ENCODE assay signal across 25 cellular contexts in the genomic region with DNA sequence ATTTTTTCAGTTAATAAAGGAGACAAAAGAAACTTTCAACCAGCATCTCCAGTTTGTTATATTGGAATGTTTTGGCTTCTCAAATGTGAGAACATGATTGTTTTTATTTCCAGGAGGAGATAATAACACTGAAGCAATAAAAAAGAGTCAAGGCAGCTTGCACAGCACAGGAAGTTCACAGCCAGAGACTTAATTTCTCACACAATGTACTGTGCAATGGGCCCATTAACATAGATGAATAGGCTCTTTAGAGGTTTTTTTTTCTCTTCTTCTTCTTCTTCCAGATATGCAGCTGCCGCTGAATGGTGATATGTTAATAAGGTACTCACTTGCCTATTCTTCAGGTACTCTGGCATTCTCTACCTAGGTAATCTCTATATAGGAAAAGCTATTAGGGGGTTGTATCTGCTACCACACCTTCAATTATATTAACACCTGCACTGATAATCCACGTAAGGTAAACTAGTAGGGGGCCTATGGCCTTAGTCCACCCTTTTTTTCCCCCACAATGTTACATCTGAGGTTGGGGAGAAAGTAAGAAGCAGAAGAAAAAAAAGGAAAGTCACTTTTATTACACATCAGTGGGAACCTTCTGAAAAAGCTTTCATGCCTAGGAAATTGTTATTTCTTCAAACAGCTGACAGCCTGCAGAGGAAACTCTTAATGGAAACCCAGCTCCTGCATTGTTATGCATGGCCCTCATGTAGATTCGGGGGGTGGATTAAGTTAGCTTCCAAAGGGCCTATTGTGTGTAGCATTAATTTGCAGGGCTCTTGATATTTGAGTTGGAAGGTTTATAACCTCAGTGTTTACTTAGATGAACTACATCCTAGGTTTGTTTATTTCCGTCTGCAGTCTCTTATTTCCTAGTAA.
DNase-seq lines count a peak whose midpoint lies in the region; ATAC-seq and TF ChIP-seq lines count a peak whose summit lies in the region.
"Had no signal": no experiment of that assay in that cellular context is flagged by ENCODE, and none has a peak within 500 bp of the region (broad histone marks: within the 10 kb centered on the region; RNA-seq: fewer than 3 reads in every experiment).

No MANE protein-coding gene starts in this region.

- no peak overlapping the region for H3K27ac Mint-ChIP-seq in T-cell
- H3K27ac Mint-ChIP-seq: activated CD8-positive, alpha-beta T cell treated with anti-CD3 and anti-CD28 coated beads, Interleukin-2, amount 10 ng/mL, durations not matched to agents 7 days and 5 days; CD4-positive, alpha-beta T cell; naive thymus-derived CD4-positive, alpha-beta T cell; stimulated activated naive CD8-positive, alpha-beta T cell treated with anti-CD3 and anti-CD28 coated beads, Interleukin-15, amount 100 ng/mL, for 72 hours had no signal

- no peak overlapping the region for H3K4me3 Mint-ChIP-seq in T-cell
- H3K4me3 Mint-ChIP-seq: activated CD8-positive, alpha-beta T cell treated with anti-CD3 and anti-CD28 coated beads, Interleukin-2, amount 10 ng/mL, durations not matched to agents 7 days and 5 days; CD4-positive, alpha-beta T cell; naive thymus-derived CD4-positive, alpha-beta T cell; stimulated activated naive CD8-positive, alpha-beta T cell treated with anti-CD3 and anti-CD28 coated beads, Interleukin-15, amount 100 ng/mL, for 72 hours had no signal

- H2AFZ ChIP-seq in Loucy (ENCODE audit: low read length): 0 out of 2 replicates have a peak overlapping the region, but pooled peaks have one; percentile 18

- CTCF ChIA-PET in T-cell (lab: Charles Lee): no interaction called here

- H3K36me3 ChIP-seq in H7 (replicated peaks; ENCODE audit: control insufficient read depth, insufficient read depth, low read length) (no peaks in the 10 kb centered on the region), Loucy (ENCODE audit: insufficient read depth, low read length) (no peaks in the 10 kb centered on the region), SJCRH30 (no peaks in the 10 kb centered on the region), iPS-20b (ENCODE audit: insufficient read depth, low read depth, low read length) (no peaks in the 10 kb centered on the region)
- H3K36me3 ChIP-seq: brain microvascular endothelial cell, esophagus muscularis mucosa, left lung, MG63, ovary, right atrium auricular region, tibial nerve had no signal

- H3K9me2 ChIP-seq in Loucy (replicated peaks; ENCODE audit: low read depth, low read length): no peaks in the 10 kb centered on the region

- H3K9me3 ChIP-seq in Loucy (ENCODE audit: insufficient read depth, low read depth, low read length): no peaks in the 10 kb centered on the region
- H3K9me3 ChIP-seq in SJCRH30 (replicated peaks): no peaks in the 10 kb centered on the region
- H3K9me3 ChIP-seq in iPS-20b (ENCODE audit: insufficient read depth, low read depth, low read length): no peaks in the 10 kb centered on the region
- H3K9me3 ChIP-seq: esophagus muscularis mucosa, left lung, MG63, ovary, right atrium auricular region, tibial nerve had no signal

- POLR2A ChIA-PET in T-cell (lab: Charles Lee): no interaction called here

- no peak overlapping the region for H3K4me2 ChIP-seq in Loucy (ENCODE audit: low read depth, low read length, poor library complexity, severe bottlenecking)

- peak; percentile 33 for DNase-seq in H7
- peak; percentile 42 to 72 for DNase-seq in SJCRH30
- DNase-seq in T-cell: no peak
- DNase-seq in GF-D8 (lab: John Stamatoyannopoulos, UW): no peak
- DNase-seq: activated CD4-positive, CD25-positive, alpha-beta regulatory T cell treated with anti-CD3 and anti-CD28 coated beads, Interleukin-2, amount 50 U/mL, for 72 hours; activated CD8-positive, alpha-beta T cell treated with anti-CD3 and anti-CD28 coated beads, Interleukin-2, amount 10 ng/mL, durations not matched to agents 7 days and 5 days; brain microvascular endothelial cell; CD4-positive, alpha-beta T cell; DMS 273 treated with DMSO at 0.1 percent for 48 hours; effector memory CD4-positive, alpha-beta T cell; left lung; MG63; naive thymus-derived CD4-positive, alpha-beta T cell; NCI-H524 treated with DMSO at 0.1 percent for 48 hours; OCI-M1; ovary; stimulated activated naive CD8-positive, alpha-beta T cell treated with anti-CD3 and anti-CD28 coated beads, Interleukin-15, amount 100 ng/mL, for 72 hours had no signal

- H3K27me3 ChIP-seq in H7 (ENCODE audit: control insufficient read depth, insufficient read depth, low read length) (no peaks in the 10 kb centered on the region), Loucy (ENCODE audit: insufficient read depth, low read length, poor library complexity, severe bottlenecking) (no peaks in the 10 kb centered on the region), SJCRH30 (no peaks in the 10 kb centered on the region), iPS-20b (ENCODE audit: insufficient read depth, low read length) (no peaks in the 10 kb centered on the region)
- H3K27me3 ChIP-seq: brain microvascular endothelial cell, esophagus muscularis mucosa, left lung, MG63, ovary, right atrium auricular region, tibial nerve had no signal

- no peaks in the 10 kb centered on the region for H3K4me1 ChIP-seq in Loucy (ENCODE audit: insufficient read depth, low read length, poor library complexity, severe bottlenecking)
- peaks cover 47% of the 10 kb centered on the region for H3K4me1 ChIP-seq in SJCRH30
- peaks cover 61% of the 10 kb centered on the region for H3K4me1 ChIP-seq in iPS-20b (ENCODE audit: insufficient read depth, low read length)
- H3K4me1 ChIP-seq: esophagus muscularis mucosa, left lung, right atrium auricular region, tibial nerve had no signal

- H3K79me2 ChIP-seq in Loucy (ENCODE audit: insufficient read depth, low read length): no peaks in the 10 kb centered on the region

- peaks cover 3 to 5% (median 4%) of the 10 kb centered on the region in 3 donors for H3K9me3 Mint-ChIP-seq in T-cell
- H3K9me3 Mint-ChIP-seq: stimulated activated naive CD8-positive, alpha-beta T cell treated with anti-CD3 and anti-CD28 coated beads, Interleukin-15, amount 100 ng/mL, for 72 hours had no signal

- no peaks in the 10 kb centered on the region for H4K20me1 ChIP-seq in Loucy (ENCODE audit: insufficient read depth, low read length, poor library complexity, severe bottlenecking)

- H3F3A ChIP-seq in Loucy (ENCODE audit: low read depth): no peaks in the 10 kb centered on the region

- no peaks in the 10 kb centered on the region for H3K27me3 Mint-ChIP-seq in T-cell
- H3K27me3 Mint-ChIP-seq: CD4-positive, alpha-beta T cell; naive thymus-derived CD4-positive, alpha-beta T cell; stimulated activated naive CD8-positive, alpha-beta T cell treated with anti-CD3 and anti-CD28 coated beads, Interleukin-15, amount 100 ng/mL, for 72 hours had no signal

- no peak for ATAC-seq in T-cell (replicated peaks in 1 of 4)
- ATAC-seq in GM19328 (IDR thresholded peaks at IDR 0.05; ENCODE audit: unreplicated experiment): no peak
- ATAC-seq: activated CD8-positive, alpha-beta T cell treated with anti-CD3 and anti-CD28 coated beads, Interleukin-2, amount 10 ng/mL, durations not matched to agents 7 days and 5 days; left lung; naive thymus-derived CD4-positive, alpha-beta T cell; Right ventricle myocardium inferior; stimulated activated naive CD8-positive, alpha-beta T cell treated with anti-CD3 and anti-CD28 coated beads, Interleukin-15, amount 100 ng/mL, for 72 hours had no signal

- H3K9ac ChIP-seq in Loucy (ENCODE audit: low read depth, low read length, poor library complexity, severe bottlenecking) (no peak overlapping the region), iPS-20b (ENCODE audit: low read depth, low read length) (peak overlapping the region; percentile 55; the same call in 1 of the 2 replicates)

- no peaks in the 10 kb centered on the region for H3K4me1 Mint-ChIP-seq in T-cell
- H3K4me1 Mint-ChIP-seq: naive thymus-derived CD4-positive, alpha-beta T cell; stimulated activated naive CD8-positive, alpha-beta T cell treated with anti-CD3 and anti-CD28 coated beads, Interleukin-15, amount 100 ng/mL, for 72 hours had no signal

- H3K4me3 ChIP-seq in H7 (ENCODE audit: insufficient read depth, low read depth, low read length): no peak overlapping the region
- no peak overlapping the region for H3K4me3 ChIP-seq in Loucy (ENCODE audit: low read length, poor library complexity, severe bottlenecking)
- no peak overlapping the region for H3K4me3 ChIP-seq in SJCRH30
- H3K4me3 ChIP-seq in iPS-20b (ENCODE audit: low read length): peak overlapping the region; percentile 39; the same call in 1 of the 2 replicates
- H3K4me3 ChIP-seq: esophagus muscularis mucosa, left lung, MG63, ovary, right atrium auricular region, tibial nerve had no signal

- no peak for TF ChIP-seq CTCF in Loucy (conservative IDR thresholded peaks at IDR 0.05; ENCODE audit: low read length)

- peak overlapping the region; percentile 21 for H3K27ac ChIP-seq in SJCRH30
- peak overlapping the region; percentile 8 for H3K27ac ChIP-seq in iPS-20b (ENCODE audit: low read length)
- H3K27ac ChIP-seq: brain microvascular endothelial cell, esophagus muscularis mucosa, HL-60, left lung, ovary, right atrium auricular region, tibial nerve had no signal

- no peaks in the 10 kb centered on the region for H3K36me3 Mint-ChIP-seq in T-cell
- H3K36me3 Mint-ChIP-seq: naive thymus-derived CD4-positive, alpha-beta T cell had no signal

Comparison
In these comparisons a context has a peak if more than half of its experiments do, and no peak if none do; other contexts are left out.
1. DNase-seq: peak in H7 (single experiment) and SJCRH30 (2 of 2); none in T-cell (0 of 34) and GF-D8 (single experiment).